In the genomic region with DNA sequence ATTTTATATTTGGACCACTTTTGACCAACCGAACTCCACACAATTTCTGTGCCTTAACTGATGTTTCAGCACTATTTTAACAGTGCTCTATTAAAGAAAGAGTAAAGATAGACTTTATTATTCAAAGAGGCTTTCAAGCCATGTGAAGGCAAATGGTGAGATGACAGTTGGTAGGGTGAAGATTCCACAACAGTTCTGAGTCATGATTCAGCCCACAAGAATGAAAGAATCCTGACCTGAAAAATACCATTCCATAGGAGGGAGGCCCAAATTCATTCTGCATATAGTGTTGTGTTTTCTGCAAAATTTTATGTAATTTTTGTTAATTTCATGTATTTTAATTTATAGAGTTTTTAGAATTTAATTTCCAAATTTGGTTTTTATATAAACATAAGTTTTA, we compare ENCODE assay signal across 25 cellular contexts.
DNase-seq lines count a peak whose midpoint lies in the region; ATAC-seq and TF ChIP-seq lines count a peak whose summit lies in the region.
"Had no signal": no experiment of that assay in that cellular context is flagged by ENCODE, and none has a peak within 500 bp of the region (broad histone marks: within the 10 kb centered on the region; RNA-seq: fewer than 3 reads in every experiment).

No MANE protein-coding gene starts in this region.

- H3K4me1 ChIP-seq in adipocyte (ENCODE audit: control insufficient read depth, insufficient read depth, low read length) (peaks cover 10% of the 10 kb centered on the region), testis (no peaks in the 10 kb centered on the region)
- H3K4me1 ChIP-seq: ascending aorta had no signal

- H3K4me3 ChIP-seq in AG04449 (ENCODE audit: low read depth, low read length) (no peak overlapping the region), adipocyte (ENCODE audit: low read length) (no peak overlapping the region), testis (no peak overlapping the region)
- H3K4me3 ChIP-seq: A549, ascending aorta, coronary artery had no signal

- WGBS in testis, 2 donors: 86 to 87% methylated on average over 1 of the region's 1 CpG

- peak; percentile 7 for DNase-seq in AG04449 (ENCODE audit: low read depth, low spot score)
- DNase-seq in HS-27A (ENCODE audit: low read depth): peak; percentile 59
- peak; percentile 20 for DNase-seq in adipocyte (ENCODE audit: low read depth)
- peak; percentile 20 for DNase-seq in hepatic stellate cell (ENCODE audit: low spot score)
- DNase-seq in naive thymus-derived CD8-positive, alpha-beta T cell: no peak
- DNase-seq in stimulated activated CD8-positive, alpha-beta memory T cell treated with anti-CD3 and anti-CD28 coated beads, Interleukin-4, amount 100 ng/mL, for 48 hours: no peak
- no peak for DNase-seq in testis
- no peak for DNase-seq in inferior parietal cortex (ENCODE audit: extremely low spot score)
- DNase-seq: activated B cell treated with CpG ODN at 0.5 μM for 24 hours; activated CD8-positive, alpha-beta T cell treated with anti-CD3 and anti-CD28 coated beads for 36 hours; activated naive CD4-positive, alpha-beta T cell treated with anti-CD3 and anti-CD28 coated beads for 36 hours; activated T-cell treated with anti-CD3 and anti-CD28 coated beads, Interleukin-2, amount 50 U/mL, for 1 hour; CD4-positive, alpha-beta memory T cell; HFFc6; left cardiac atrium; NCI-H1092; NCI-H2029 treated with DMSO at 0.1 percent for 48 hours; NCI-H524; posterior cingulate gyrus; stimulated activated CD4-positive, alpha-beta T cell treated with anti-CD3 and anti-CD28 coated beads, Interleukin-4, amount 100 ng/mL, for 24 hours had no signal

- no peak for ATAC-seq in naive thymus-derived CD8-positive, alpha-beta T cell
- ATAC-seq: A549; activated CD8-positive, alpha-beta T cell treated with anti-CD3 and anti-CD28 coated beads for 36 hours; left cardiac atrium had no signal

- H3K27ac Mint-ChIP-seq in naive thymus-derived CD8-positive, alpha-beta T cell: no peak overlapping the region
- H3K27ac Mint-ChIP-seq: activated B cell treated with CpG ODN at 0.5 μM for 24 hours; activated CD8-positive, alpha-beta T cell treated with anti-CD3 and anti-CD28 coated beads for 36 hours; activated naive CD4-positive, alpha-beta T cell treated with anti-CD3 and anti-CD28 coated beads for 36 hours; CD4-positive, alpha-beta memory T cell; HFFc6; nephron had no signal

- no peak overlapping the region for H3K4me3 Mint-ChIP-seq in naive thymus-derived CD8-positive, alpha-beta T cell
- H3K4me3 Mint-ChIP-seq: activated B cell treated with CpG ODN at 0.5 μM for 24 hours; activated CD8-positive, alpha-beta T cell treated with anti-CD3 and anti-CD28 coated beads for 36 hours; activated naive CD4-positive, alpha-beta T cell treated with anti-CD3 and anti-CD28 coated beads for 36 hours; HFFc6; nephron had no signal

- POLR2A ChIA-PET in AG04449 (lab: Yijun Ruan, JAX): no interaction called here
- POLR2A ChIA-PET in naive thymus-derived CD8-positive, alpha-beta T cell (lab: Charles Lee): no interaction called here

- no peak overlapping the region for H3K27ac ChIP-seq in testis
- H3K27ac ChIP-seq: A549, ascending aorta, coronary artery, KMS-11 had no signal

- no peaks in the 10 kb centered on the region for H3K9me3 ChIP-seq in adipocyte (ENCODE audit: control insufficient read depth, low read length)
- no peaks in the 10 kb centered on the region for H3K9me3 ChIP-seq in testis
- H3K9me3 ChIP-seq: A549, ascending aorta had no signal

- H3K27me3 Mint-ChIP-seq in naive thymus-derived CD8-positive, alpha-beta T cell: peaks cover 0 to 4% (median 0%) of the 10 kb centered on the region in 5 donors
- H3K27me3 Mint-ChIP-seq: activated B cell treated with CpG ODN at 0.5 μM for 24 hours; activated CD8-positive, alpha-beta T cell treated with anti-CD3 and anti-CD28 coated beads for 36 hours; CD4-positive, alpha-beta memory T cell had no signal

- intact Hi-C loops in testis (cut with DNase I; ENCODE audit: low total_unique reads): no loop called here

- H3K9ac ChIP-seq in adipocyte (ENCODE audit: low read length): no peak overlapping the region
- H3K9ac ChIP-seq: KMS-11 had no signal

- no peaks in the 10 kb centered on the region for H3K4me1 Mint-ChIP-seq in naive thymus-derived CD8-positive, alpha-beta T cell
- H3K4me1 Mint-ChIP-seq: activated B cell treated with CpG ODN at 0.5 μM for 24 hours; CD4-positive, alpha-beta memory T cell had no signal

- no peaks in the 10 kb centered on the region for H3K36me3 ChIP-seq in adipocyte (ENCODE audit: control insufficient read depth, insufficient read depth, low read length, severe bottlenecking)
- H3K36me3 ChIP-seq in testis (ENCODE audit: low read depth, missing control alignments): no peaks in the 10 kb centered on the region
- H3K36me3 ChIP-seq: ascending aorta had no signal

- TF ChIP-seq CTCF in AG04449 (IDR thresholded peaks at IDR 0.05; ENCODE audit: insufficient read depth, low read length, missing control alignments) (no peak), testis (IDR thresholded peaks at IDR 0.05) (no peak)

- H3K27me3 ChIP-seq in adipocyte (replicated peaks; ENCODE audit: control insufficient read depth, insufficient read depth, low read length) (no peaks in the 10 kb centered on the region), testis (no peaks in the 10 kb centered on the region)
- H3K27me3 ChIP-seq: ascending aorta had no signal

- H3K9me3 Mint-ChIP-seq in naive thymus-derived CD8-positive, alpha-beta T cell: peaks cover 0 to 9% (median 0%) of the 10 kb centered on the region in 9 donors
- H3K9me3 Mint-ChIP-seq: activated B cell treated with CpG ODN at 0.5 μM for 24 hours; activated CD8-positive, alpha-beta T cell treated with anti-CD3 and anti-CD28 coated beads for 36 hours; activated naive CD4-positive, alpha-beta T cell treated with anti-CD3 and anti-CD28 coated beads for 36 hours; nephron had no signal

- TF ChIP-seq POLR2A in testis (IDR thresholded peaks at IDR 0.05): no peak

- CTCF ChIA-PET in AG04449 (lab: Yijun Ruan, JAX): no interaction called here

- no peaks in the 10 kb centered on the region for H3K36me3 Mint-ChIP-seq in naive thymus-derived CD8-positive, alpha-beta T cell
- H3K36me3 Mint-ChIP-seq: CD4-positive, alpha-beta memory T cell had no signal

Comparison
In these comparisons a context has a peak if more than half of its experiments do, and no peak if none do; other contexts are left out.
1. DNase-seq: peak in AG04449 (single experiment), HS-27A (single experiment), adipocyte (single experiment) and hepatic stellate cell (single experiment); none in naive thymus-derived CD8-positive, alpha-beta T cell (0 of 10), stimulated activated CD8-positive, alpha-beta memory T cell treated with anti-CD3 and anti-CD28 coated beads, Interleukin-4, amount 100 ng/mL, for 48 hours (single experiment), testis (single experiment) and inferior parietal cortex (single experiment).